In the genomic region with DNA sequence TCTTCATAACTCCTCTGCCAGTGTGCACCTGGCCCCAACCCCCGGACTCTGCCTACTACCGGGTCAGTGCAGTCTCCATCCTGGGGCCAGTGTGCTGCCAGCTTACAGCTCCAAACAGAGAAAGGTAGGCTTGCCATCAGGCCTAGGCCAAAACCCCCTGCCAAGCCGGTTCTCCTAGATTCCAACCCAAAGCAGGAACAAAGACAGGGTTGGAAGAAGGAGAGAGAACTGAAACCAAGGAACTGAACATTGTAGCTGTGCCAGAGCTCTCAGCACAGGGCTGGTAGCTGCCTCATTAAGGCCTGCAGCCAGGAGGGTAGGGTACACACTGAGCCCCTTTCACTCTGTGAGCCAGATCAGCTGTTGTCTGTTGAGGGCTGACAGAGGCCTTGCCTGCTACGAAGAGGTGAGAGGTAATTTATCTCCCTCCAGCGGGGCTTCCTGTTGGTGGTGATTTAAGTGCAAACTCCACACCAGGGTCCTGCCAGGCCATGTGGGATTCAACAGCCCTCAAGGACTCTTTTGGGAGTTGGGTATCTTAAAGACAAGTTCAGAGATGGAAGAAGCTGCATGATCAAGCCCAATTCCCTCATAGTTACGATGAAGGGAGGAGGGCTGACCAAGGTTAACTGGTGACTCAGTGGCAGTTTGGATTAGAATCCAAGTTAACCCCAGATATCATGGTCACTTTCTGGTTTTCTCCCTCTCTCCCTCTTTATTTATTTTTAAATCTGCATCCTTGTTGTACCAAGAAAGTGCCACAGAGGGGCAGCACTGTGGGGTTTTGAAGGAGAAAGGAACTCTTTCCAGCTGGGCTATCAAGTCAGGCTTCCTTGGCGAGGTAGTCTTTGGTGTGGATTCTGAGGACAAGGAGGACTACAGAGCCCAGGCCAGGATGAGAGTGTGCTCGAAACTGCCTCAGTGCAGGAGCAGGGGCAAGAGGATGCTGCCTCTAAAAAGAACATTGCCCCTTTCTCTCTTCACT, we compare ENCODE assay signal across 9 cellular contexts. TPM values are rescaled to one million over a fixed set of nuclear protein-coding genes. Genes with fewer than 3 reads are reported as not detected.
DNase-seq lines count a peak whose midpoint lies in the region; ATAC-seq and TF ChIP-seq lines count a peak whose summit lies in the region.
"Had no signal": no experiment of that assay in that cellular context is flagged by ENCODE, and none has a peak within 500 bp of the region (broad histone marks: within the 10 kb centered on the region; RNA-seq: fewer than 3 reads in every experiment).

No MANE protein-coding gene starts in this region.

- peak; percentile 40 for DNase-seq in DMS153 (lab: John Stamatoyannopoulos, UW)
- DNase-seq in DMS153 treated with DMSO at 0.1 percent for 48 hours (lab: John Stamatoyannopoulos, UW; ENCODE audit: unreplicated experiment), result no peak
- no peak for DNase-seq in right atrium auricular region (ENCODE audit: low spot score)
- DNase-seq in suprapubic skin (ENCODE audit: low spot score in 2 of 2), result no peak
- no peak for DNase-seq in activated CD4-positive, alpha-beta T cell treated with anti-CD3 and anti-CD28 coated beads, Interleukin-2, amount 50 U/mL, for 1 hour
- no peak for DNase-seq in stimulated activated CD4-positive, alpha-beta T cell treated with anti-CD3 and anti-CD28 coated beads, Interleukin-1b, Interleukin-23, amount 100 ng/mL, for 48 hours

- H3K27me3 ChIP-seq in right atrium auricular region, result no peaks in the 10 kb centered on the region
- no peaks in the 10 kb centered on the region for H3K27me3 ChIP-seq in suprapubic skin

- H3K4me3 ChIP-seq in right atrium auricular region (no peak overlapping the region), suprapubic skin (no peak overlapping the region)
- H3K4me3 ChIP-seq: skin epidermis had no signal

- TF ChIP-seq POLR2A in suprapubic skin (IDR thresholded peaks at IDR 0.05), result no peak

- WGBS in suprapubic skin, result 58% methylated on average over 7 of the region's 8 CpGs

- H3K4me1 ChIP-seq in right atrium auricular region (peaks cover 0 to 25% of the 10 kb centered on the region in 2 donors), suprapubic skin (peaks cover 15% of the 10 kb centered on the region)

- H3K9me3 ChIP-seq in right atrium auricular region, result no peaks in the 10 kb centered on the region
- no peaks in the 10 kb centered on the region for H3K9me3 ChIP-seq in suprapubic skin

- H3K36me3 ChIP-seq in right atrium auricular region, result peaks cover 4% of the 10 kb centered on the region
- no peaks in the 10 kb centered on the region for H3K36me3 ChIP-seq in suprapubic skin

- TF ChIP-seq CTCF in VCaP (conservative IDR thresholded peaks at IDR 0.05), result peak; percentile 60
- peak in 1 of 2 donors; percentile 63 for TF ChIP-seq CTCF in right atrium auricular region (IDR thresholded peaks at IDR 0.05)
- peak in 1 of 2 donors; percentile 27 for TF ChIP-seq CTCF in suprapubic skin (IDR thresholded peaks at IDR 0.05)

- no peak for TF ChIP-seq EP300 in suprapubic skin (IDR thresholded peaks at IDR 0.05)

- H3K27ac ChIP-seq in VCaP (peak overlapping the region; percentile 69), right atrium auricular region (peak overlapping the region; percentile 3 to 28), suprapubic skin (peak overlapping the region; percentile 26)

- ATAC-seq in GM21526 (IDR thresholded peaks at IDR 0.05; ENCODE audit: low FRiP score, unreplicated experiment), result no peak

RNA-seq across cellular contexts. Expression of a gene that starts 48.1 kb away (rescaled TPM):
- total RNA-seq in right atrium auricular region, result 1 to 10 TPM; 1.7 to 2.8 TPM
- total RNA-seq in suprapubic skin, result 1 to 10 TPM; 1.8 to 4.0 (median 3.7) TPM

Comparison
In these comparisons a context has a peak if more than half of its experiments do, and no peak if none do; other contexts are left out.
1. H3K27ac ChIP-seq: peak in every context shown above with its lines; median percentile 69 in VCaP; 26 in suprapubic skin; 16 in right atrium auricular region.